In genomic region chr10:3451516-3452185, GRCh38 we compare ENCODE assay signal across 1 cellular context.
TF ChIP-seq lines count a peak whose summit lies in the region.

No MANE protein-coding gene starts in this region.

TF ChIP-seq in GM23338, 12 proteins besides CTCF, POLR2A, EP300 and RAD21 (continued from another document):
- TF ChIP-seq, protein P1, sequence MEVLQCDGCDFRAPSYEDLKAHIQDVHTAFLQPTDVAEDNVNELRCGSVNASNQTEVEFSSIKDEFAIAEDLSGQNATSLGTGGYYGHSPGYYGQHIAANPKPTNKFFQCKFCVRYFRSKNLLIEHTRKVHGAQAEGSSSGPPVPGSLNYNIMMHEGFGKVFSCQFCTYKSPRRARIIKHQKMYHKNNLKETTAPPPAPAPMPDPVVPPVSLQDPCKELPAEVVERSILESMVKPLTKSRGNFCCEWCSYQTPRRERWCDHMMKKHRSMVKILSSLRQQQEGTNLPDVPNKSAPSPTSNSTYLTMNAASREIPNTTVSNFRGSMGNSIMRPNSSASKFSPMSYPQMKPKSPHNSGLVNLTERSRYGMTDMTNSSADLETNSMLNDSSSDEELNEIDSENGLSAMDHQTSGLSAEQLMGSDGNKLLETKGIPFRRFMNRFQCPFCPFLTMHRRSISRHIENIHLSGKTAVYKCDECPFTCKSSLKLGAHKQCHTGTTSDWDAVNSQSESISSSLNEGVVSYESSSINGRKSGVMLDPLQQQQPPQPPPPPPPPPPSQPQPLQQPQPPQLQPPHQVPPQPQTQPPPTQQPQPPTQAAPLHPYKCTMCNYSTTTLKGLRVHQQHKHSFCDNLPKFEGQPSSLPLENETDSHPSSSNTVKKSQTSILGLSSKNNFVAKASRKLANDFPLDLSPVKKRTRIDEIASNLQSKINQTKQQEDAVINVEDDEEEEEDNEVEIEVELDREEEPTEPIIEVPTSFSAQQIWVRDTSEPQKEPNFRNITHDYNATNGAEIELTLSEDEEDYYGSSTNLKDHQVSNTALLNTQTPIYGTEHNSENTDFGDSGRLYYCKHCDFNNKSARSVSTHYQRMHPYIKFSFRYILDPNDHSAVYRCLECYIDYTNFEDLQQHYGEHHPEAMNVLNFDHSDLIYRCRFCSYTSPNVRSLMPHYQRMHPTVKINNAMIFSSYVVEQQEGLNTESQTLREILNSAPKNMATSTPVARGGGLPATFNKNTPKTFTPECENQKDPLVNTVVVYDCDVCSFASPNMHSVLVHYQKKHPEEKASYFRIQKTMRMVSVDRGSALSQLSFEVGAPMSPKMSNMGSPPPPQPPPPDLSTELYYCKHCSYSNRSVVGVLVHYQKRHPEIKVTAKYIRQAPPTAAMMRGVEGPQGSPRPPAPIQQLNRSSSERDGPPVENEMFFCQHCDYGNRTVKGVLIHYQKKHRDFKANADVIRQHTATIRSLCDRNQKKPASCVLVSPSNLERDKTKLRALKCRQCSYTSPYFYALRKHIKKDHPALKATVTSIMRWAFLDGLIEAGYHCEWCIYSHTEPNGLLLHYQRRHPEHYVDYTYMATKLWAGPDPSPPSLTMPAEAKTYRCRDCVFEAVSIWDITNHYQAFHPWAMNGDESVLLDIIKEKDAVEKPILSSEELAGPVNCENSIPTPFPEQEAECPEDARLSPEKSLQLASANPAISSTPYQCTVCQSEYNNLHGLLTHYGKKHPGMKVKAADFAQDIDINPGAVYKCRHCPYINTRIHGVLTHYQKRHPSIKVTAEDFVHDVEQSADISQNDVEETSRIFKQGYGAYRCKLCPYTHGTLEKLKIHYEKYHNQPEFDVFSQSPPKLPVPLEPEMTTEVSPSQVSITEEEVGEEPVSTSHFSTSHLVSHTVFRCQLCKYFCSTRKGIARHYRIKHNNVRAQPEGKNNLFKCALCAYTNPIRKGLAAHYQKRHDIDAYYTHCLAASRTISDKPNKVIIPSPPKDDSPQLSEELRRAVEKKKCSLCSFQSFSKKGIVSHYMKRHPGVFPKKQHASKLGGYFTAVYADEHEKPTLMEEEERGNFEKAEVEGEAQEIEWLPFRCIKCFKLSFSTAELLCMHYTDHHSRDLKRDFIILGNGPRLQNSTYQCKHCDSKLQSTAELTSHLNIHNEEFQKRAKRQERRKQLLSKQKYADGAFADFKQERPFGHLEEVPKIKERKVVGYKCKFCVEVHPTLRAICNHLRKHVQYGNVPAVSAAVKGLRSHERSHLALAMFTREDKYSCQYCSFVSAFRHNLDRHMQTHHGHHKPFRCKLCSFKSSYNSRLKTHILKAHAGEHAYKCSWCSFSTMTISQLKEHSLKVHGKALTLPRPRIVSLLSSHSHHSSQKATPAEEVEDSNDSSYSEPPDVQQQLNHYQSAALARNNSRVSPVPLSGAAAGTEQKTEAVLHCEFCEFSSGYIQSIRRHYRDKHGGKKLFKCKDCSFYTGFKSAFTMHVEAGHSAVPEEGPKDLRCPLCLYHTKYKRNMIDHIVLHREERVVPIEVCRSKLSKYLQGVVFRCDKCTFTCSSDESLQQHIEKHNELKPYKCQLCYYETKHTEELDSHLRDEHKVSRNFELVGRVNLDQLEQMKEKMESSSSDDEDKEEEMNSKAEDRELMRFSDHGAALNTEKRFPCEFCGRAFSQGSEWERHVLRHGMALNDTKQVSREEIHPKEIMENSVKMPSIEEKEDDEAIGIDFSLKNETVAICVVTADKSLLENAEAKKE (CRISPR knock-in tag; IDR thresholded peaks at IDR 0.05) = no peak
- TF ChIP-seq ZNF331 (CRISPR knock-in tag; IDR thresholded peaks at IDR 0.05; ENCODE audit: low read depth) (no peak), CREB1 (CRISPR knock-in tag; IDR thresholded peaks at IDR 0.05; ENCODE audit: low read depth) (no peak), STAT1 (IDR thresholded peaks at IDR 0.05; ENCODE audit: unreplicated experiment) (no peak), JUNB (IDR thresholded peaks at IDR 0.05; ENCODE audit: unreplicated experiment) (no peak), EZH2phosphoT487 (IDR thresholded peaks at IDR 0.05; ENCODE audit: unreplicated experiment) (no peak), ZNF114 (CRISPR knock-in tag; IDR thresholded peaks at IDR 0.05) (no peak), REST (IDR thresholded peaks at IDR 0.05; ENCODE audit: unreplicated experiment) (no peak), POLR2AphosphoS5 (IDR thresholded peaks at IDR 0.05; ENCODE audit: low read depth) (no peak), ETS1 (IDR thresholded peaks at IDR 0.05) (no peak)
